Comparison of ENCODE assay signal across 13 cellular contexts in the genomic region with DNA sequence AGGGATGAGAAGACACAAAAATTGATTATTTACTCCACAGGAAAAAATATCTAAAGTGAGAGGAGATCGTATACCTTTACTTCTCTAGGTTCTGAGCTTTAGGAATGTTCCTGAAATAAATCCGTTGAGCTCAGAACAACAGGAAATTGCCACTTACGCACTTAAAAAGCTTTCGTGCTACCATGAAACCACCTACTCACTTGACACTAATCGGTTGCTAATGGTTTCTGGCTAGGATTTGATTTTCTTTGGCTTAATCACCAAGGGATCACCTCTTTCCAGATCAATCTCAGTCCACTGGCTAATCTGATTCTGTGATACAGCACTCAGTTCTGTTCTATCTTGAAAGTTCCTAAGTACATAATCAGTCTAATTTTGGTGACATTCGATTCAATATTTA.
"Had no signal": no experiment of that assay in that cellular context is flagged by ENCODE, and none has a peak within 500 bp of the region (broad histone marks: within the 10 kb centered on the region; RNA-seq: fewer than 3 reads in every experiment).

No MANE protein-coding gene starts in this region.

- DNase-seq: activated CD4-positive, alpha-beta T cell treated with anti-CD3 and anti-CD28 coated beads, Interleukin-2, amount 10 ng/mL, durations not matched to agents 7 days and 5 days; activated naive CD4-positive, alpha-beta T cell; activated naive CD8-positive, alpha-beta T cell treated with anti-CD3 and anti-CD28 coated beads, Interleukin-2, amount 10 ng/mL, durations not matched to agents 7 days and 5 days; activated T-cell treated with anti-CD3 and anti-CD28 coated beads for 4 hours; dermis blood vessel endothelial cell; effector memory CD8-positive, alpha-beta T cell; foreskin melanocyte; ovary; stimulated activated CD4-positive, alpha-beta T cell treated with anti-CD3 and anti-CD28 coated beads, Interleukin-1b, Interleukin-23, amount 100 ng/mL, for 48 hours; stimulated activated naive CD8-positive, alpha-beta T cell treated with anti-CD3 and anti-CD28 coated beads, Interleukin-15, amount 100 ng/mL, for 72 hours; upper lobe of left lung had no signal

- H3K36me3 ChIP-seq: breast epithelium, ovary, upper lobe of left lung had no signal

- H3K27me3 ChIP-seq: breast epithelium, ovary, upper lobe of left lung had no signal

- H3K27ac Mint-ChIP-seq: activated CD4-positive, alpha-beta T cell treated with anti-CD3 and anti-CD28 coated beads, Interleukin-2, amount 10 ng/mL, durations not matched to agents 7 days and 5 days; activated naive CD8-positive, alpha-beta T cell treated with anti-CD3 and anti-CD28 coated beads, Interleukin-2, amount 10 ng/mL, durations not matched to agents 7 days and 5 days; effector memory CD8-positive, alpha-beta T cell; stimulated activated naive CD8-positive, alpha-beta T cell treated with anti-CD3 and anti-CD28 coated beads, Interleukin-15, amount 100 ng/mL, for 72 hours had no signal

- H3K9me3 Mint-ChIP-seq: activated CD4-positive, alpha-beta T cell treated with anti-CD3 and anti-CD28 coated beads, Interleukin-2, amount 10 ng/mL, durations not matched to agents 7 days and 5 days; effector memory CD8-positive, alpha-beta T cell had no signal

- H3K4me1 Mint-ChIP-seq: activated CD4-positive, alpha-beta T cell treated with anti-CD3 and anti-CD28 coated beads, Interleukin-2, amount 10 ng/mL, durations not matched to agents 7 days and 5 days; activated naive CD8-positive, alpha-beta T cell treated with anti-CD3 and anti-CD28 coated beads, Interleukin-2, amount 10 ng/mL, durations not matched to agents 7 days and 5 days; neural crest cell; stimulated activated naive CD8-positive, alpha-beta T cell treated with anti-CD3 and anti-CD28 coated beads, Interleukin-15, amount 100 ng/mL, for 72 hours had no signal

- H3K4me3 Mint-ChIP-seq: activated CD4-positive, alpha-beta T cell treated with anti-CD3 and anti-CD28 coated beads, Interleukin-2, amount 10 ng/mL, durations not matched to agents 7 days and 5 days; activated naive CD8-positive, alpha-beta T cell treated with anti-CD3 and anti-CD28 coated beads, Interleukin-2, amount 10 ng/mL, durations not matched to agents 7 days and 5 days; effector memory CD8-positive, alpha-beta T cell; neural crest cell; stimulated activated naive CD8-positive, alpha-beta T cell treated with anti-CD3 and anti-CD28 coated beads, Interleukin-15, amount 100 ng/mL, for 72 hours had no signal

- H3K27ac ChIP-seq: breast epithelium, ovary, upper lobe of left lung had no signal

- H3K9me3 ChIP-seq: breast epithelium, ovary, upper lobe of left lung had no signal

- H3K27me3 Mint-ChIP-seq: activated naive CD8-positive, alpha-beta T cell treated with anti-CD3 and anti-CD28 coated beads, Interleukin-2, amount 10 ng/mL, durations not matched to agents 7 days and 5 days; effector memory CD8-positive, alpha-beta T cell; stimulated activated naive CD8-positive, alpha-beta T cell treated with anti-CD3 and anti-CD28 coated beads, Interleukin-15, amount 100 ng/mL, for 72 hours had no signal

- H3K4me3 ChIP-seq: breast epithelium, ovary, upper lobe of left lung had no signal

- H3K36me3 Mint-ChIP-seq: activated naive CD8-positive, alpha-beta T cell treated with anti-CD3 and anti-CD28 coated beads, Interleukin-2, amount 10 ng/mL, durations not matched to agents 7 days and 5 days had no signal

- H3K4me1 ChIP-seq: breast epithelium, upper lobe of left lung had no signal
